ENCODE assay signal across 15 cellular contexts in the genomic region with DNA sequence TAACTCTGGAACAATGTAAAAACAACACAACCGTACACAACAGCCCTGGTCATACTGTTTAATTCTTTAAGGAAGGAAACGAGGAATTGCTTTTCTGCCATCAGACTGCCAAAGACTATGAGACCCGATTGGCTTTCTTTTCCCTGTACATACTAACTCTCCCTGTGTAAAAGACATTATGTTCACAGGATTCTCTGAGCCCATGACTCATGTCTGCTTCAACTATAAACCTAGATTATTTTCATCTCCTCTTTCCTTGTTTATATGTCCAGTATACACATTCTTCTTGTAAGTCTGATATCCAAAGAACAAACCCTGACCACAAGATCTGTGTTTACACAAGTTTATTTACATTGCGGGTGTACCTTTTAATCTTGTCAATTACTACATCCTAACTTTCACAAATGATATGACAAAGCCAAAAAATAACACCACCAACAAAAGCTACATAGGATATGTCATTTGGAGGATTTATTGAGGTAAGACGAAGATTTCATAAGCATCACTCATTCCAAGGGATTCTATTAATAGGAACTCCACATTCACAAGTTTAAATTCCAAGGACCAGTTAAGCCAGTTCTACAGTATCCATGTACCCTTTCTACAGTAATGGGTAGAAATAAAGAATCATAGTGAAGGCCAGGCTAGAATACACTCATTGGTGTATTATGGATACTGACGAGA.
A peak's percentile ranks its signal among the peaks of the same experiment; 100 is the strongest.
DNase-seq lines count a peak whose midpoint lies in the region; TF ChIP-seq lines count a peak whose summit lies in the region.
"Had no signal": no experiment of that assay in that cellular context is flagged by ENCODE, and none has a peak within 500 bp of the region (broad histone marks: within the 10 kb centered on the region; RNA-seq: fewer than 3 reads in every experiment).

No MANE protein-coding gene starts in this region.

- H3K27me3 Mint-ChIP-seq in type B pancreatic cell: no peaks in the 10 kb centered on the region

- H3K9me3 Mint-ChIP-seq in type B pancreatic cell: peaks cover 7% of the 10 kb centered on the region
- H3K9me3 Mint-ChIP-seq: activated naive CD8-positive, alpha-beta T cell treated with anti-CD3 and anti-CD28 coated beads, Interleukin-2, amount 50 U/mL, for 24 hours; endodermal cell; immature natural killer cell; T-cell had no signal

- H3K4me3 Mint-ChIP-seq in type B pancreatic cell: no peak overlapping the region
- H3K4me3 Mint-ChIP-seq: activated naive CD8-positive, alpha-beta T cell treated with anti-CD3 and anti-CD28 coated beads, Interleukin-2, amount 50 U/mL, for 24 hours; endodermal cell; immature natural killer cell; stimulated activated memory B cell treated with anti-CD40 and anti-IgM and Interleukin-4, amounts not matched to agents 10 μg/mL and 1 μg/mL and 100 μg/mL, for 72 hours; T-cell had no signal

- H3K27ac Mint-ChIP-seq in type B pancreatic cell: peak overlapping the region; percentile 49
- H3K27ac Mint-ChIP-seq: activated naive CD8-positive, alpha-beta T cell treated with anti-CD3 and anti-CD28 coated beads, Interleukin-2, amount 50 U/mL, for 24 hours; endodermal cell; immature natural killer cell; stimulated activated memory B cell treated with anti-CD40 and anti-IgM and Interleukin-4, amounts not matched to agents 10 μg/mL and 1 μg/mL and 100 μg/mL, for 72 hours; T-cell had no signal

- peaks cover 5% of the 10 kb centered on the region for H3K4me1 Mint-ChIP-seq in type B pancreatic cell (ENCODE audit: unreplicated experiment)
- H3K4me1 Mint-ChIP-seq: activated naive CD8-positive, alpha-beta T cell treated with anti-CD3 and anti-CD28 coated beads, Interleukin-2, amount 50 U/mL, for 24 hours; immature natural killer cell; stimulated activated memory B cell treated with anti-CD40 and anti-IgM and Interleukin-4, amounts not matched to agents 10 μg/mL and 1 μg/mL and 100 μg/mL, for 72 hours; T-cell had no signal

- TF ChIP-seq POLR2A in erythroblast (IDR thresholded peaks at IDR 0.05; ENCODE audit: low read length): no peak

- no peak for TF ChIP-seq CTCF in type B pancreatic cell (conservative IDR thresholded peaks at IDR 0.05)

- peak; percentile 36 for DNase-seq in HS-27A (ENCODE audit: low read depth)
- peak; percentile 33 for DNase-seq in amniotic stem cell (lab: John Stamatoyannopoulos, UW)
- DNase-seq in iris pigment epithelial cell (ENCODE audit: low read depth): peak; percentile 93
- no peak for DNase-seq in type B pancreatic cell (ENCODE audit: extremely low spot score, unreplicated experiment)
- no peak for DNase-seq in NCI-H2227 (lab: John Stamatoyannopoulos, UW; ENCODE audit: unreplicated experiment)
- DNase-seq in activated naive CD4-positive, alpha-beta T cell treated with Interleukin-2 at 50 U/mL for 16 hours: no peak
- no peak for DNase-seq in erythroblast (lab: John Stamatoyannopoulos, UW)
- no peak for DNase-seq in cortex of kidney (lab: John Stamatoyannopoulos, UW)
- DNase-seq: activated naive CD8-positive, alpha-beta T cell treated with anti-CD3 and anti-CD28 coated beads, Interleukin-2, amount 50 U/mL, for 24 hours; DMS 273 treated with DMSO at 0.1 percent for 48 hours; endodermal cell; immature natural killer cell; NCI-H526 treated with DMSO at 0.1 percent for 48 hours; T-cell had no signal

- H3K36me3 Mint-ChIP-seq in type B pancreatic cell: no peaks in the 10 kb centered on the region
- H3K36me3 Mint-ChIP-seq: immature natural killer cell; stimulated activated memory B cell treated with anti-CD40 and anti-IgM and Interleukin-4, amounts not matched to agents 10 μg/mL and 1 μg/mL and 100 μg/mL, for 72 hours; T-cell had no signal

Comparison
In these comparisons a context has a peak if more than half of its experiments do, and no peak if none do; other contexts are left out.
1. DNase-seq: peak in HS-27A (single experiment), amniotic stem cell (single experiment) and iris pigment epithelial cell (single experiment); none in type B pancreatic cell (single experiment), NCI-H2227 (single experiment), activated naive CD4-positive, alpha-beta T cell treated with Interleukin-2 at 50 U/mL for 16 hours (single experiment), erythroblast (0 of 2) and cortex of kidney (single experiment).